21 cellular contexts compared by ENCODE assay signal in the genomic region with DNA sequence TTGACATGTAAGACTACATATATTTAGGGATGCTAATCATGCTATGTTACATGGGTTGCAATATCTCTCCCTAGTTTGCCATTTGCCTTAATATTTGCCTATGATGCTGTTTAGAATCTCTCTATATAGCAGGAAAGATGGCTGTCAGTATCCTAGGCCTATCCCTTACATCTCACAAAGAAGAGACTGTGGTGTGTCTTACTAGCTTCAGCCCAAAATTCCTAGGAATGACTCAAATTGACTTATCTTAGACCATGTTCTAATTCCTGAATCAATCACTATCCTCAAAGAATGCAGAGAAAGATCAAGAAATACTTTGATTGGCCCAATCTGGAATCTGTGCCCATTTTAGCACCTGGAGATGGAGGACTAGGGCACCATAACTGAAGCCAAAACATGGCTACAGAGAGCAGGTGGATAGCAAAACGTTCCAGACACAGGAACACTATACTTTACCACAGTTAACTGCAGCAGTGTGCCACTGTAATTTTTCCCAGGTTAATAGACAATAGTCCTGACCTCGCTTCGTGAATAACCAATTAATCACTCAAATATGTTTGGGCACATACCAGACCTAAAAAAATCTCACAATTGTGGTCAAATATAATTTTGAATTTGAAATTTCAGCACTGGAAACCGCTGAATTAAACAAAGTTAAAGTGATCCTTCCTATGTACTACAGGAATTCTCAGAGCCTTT. TPM values are rescaled to one million over a fixed set of nuclear protein-coding genes. Genes with fewer than 3 reads are reported as not detected.
"Had no signal": no experiment of that assay in that cellular context is flagged by ENCODE, and none has a peak within 500 bp of the region (broad histone marks: within the 10 kb centered on the region; RNA-seq: fewer than 3 reads in every experiment).

No MANE protein-coding gene starts in this region.

- H3K9me3 ChIP-seq: gastroesophageal sphincter, left lung, neutrophil, tibial artery, uterus had no signal

- H3K27me3 Mint-ChIP-seq: activated CD4-positive, alpha-beta memory T cell treated with anti-CD3 and anti-CD28 coated beads for 36 hours; activated CD8-positive, alpha-beta memory T cell treated with anti-CD3 and anti-CD28 coated beads, Interleukin-2, amount 10 ng/mL, durations not matched to agents 7 days and 5 days; T-cell had no signal

- DNase-seq: activated CD4-positive, alpha-beta memory T cell treated with anti-CD3 and anti-CD28 coated beads for 36 hours; activated CD4-positive, alpha-beta T cell treated with anti-CD3 and anti-CD28 coated beads for 1 hour; activated CD8-positive, alpha-beta memory T cell treated with anti-CD3 and anti-CD28 coated beads, Interleukin-2, amount 10 ng/mL, durations not matched to agents 7 days and 5 days; activated effector memory CD4-positive, alpha-beta T cell treated with Interleukin-2 at 50 U/mL for 16 hours; activated T-cell treated with anti-CD3 and anti-CD28 coated beads, Interleukin-2, amount 50 U/mL, for 24 hours; effector CD4-positive, alpha-beta T cell; islet precursor cell; left lung; natural killer cell; stimulated activated CD4-positive, alpha-beta T cell treated with anti-CD3 and anti-CD28 coated beads, Interleukin-4, amount 100 ng/mL, for 1 hour; stimulated activated naive CD4-positive, alpha-beta T cell; T-cell; tibial artery; uterus had no signal

- H3K36me3 ChIP-seq: gastroesophageal sphincter, left lung, neutrophil, tibial artery, uterus had no signal

- H3K27me3 ChIP-seq: gastroesophageal sphincter, left lung, neutrophil, tibial artery, uterus had no signal

- H3K36me3 Mint-ChIP-seq: activated CD4-positive, alpha-beta memory T cell treated with anti-CD3 and anti-CD28 coated beads for 36 hours; activated CD8-positive, alpha-beta memory T cell treated with anti-CD3 and anti-CD28 coated beads, Interleukin-2, amount 10 ng/mL, durations not matched to agents 7 days and 5 days; activated naive CD4-positive, alpha-beta T cell treated with anti-CD3 and anti-CD28 coated beads, Interleukin-2, amount 50 U/mL, for 72 hours; memory B cell; natural killer cell; T-cell had no signal

- H3K4me3 ChIP-seq: coronary artery, gastroesophageal sphincter, left lung, tibial artery, uterus had no signal

- H3K4me1 Mint-ChIP-seq: activated CD8-positive, alpha-beta memory T cell treated with anti-CD3 and anti-CD28 coated beads, Interleukin-2, amount 10 ng/mL, durations not matched to agents 7 days and 5 days; central memory CD8-positive, alpha-beta T cell; memory B cell; natural killer cell; T-cell had no signal

- H3K4me1 ChIP-seq: gastroesophageal sphincter, left lung, tibial artery, uterus had no signal

- H3K27ac ChIP-seq: coronary artery, gastroesophageal sphincter, left lung, neutrophil, tibial artery, uterus, VCaP had no signal

- H3K9me3 Mint-ChIP-seq: activated CD4-positive, alpha-beta memory T cell treated with anti-CD3 and anti-CD28 coated beads for 36 hours; activated naive CD4-positive, alpha-beta T cell treated with anti-CD3 and anti-CD28 coated beads, Interleukin-2, amount 50 U/mL, for 72 hours; activated T-cell treated with anti-CD3 and anti-CD28 coated beads, Interleukin-2, amount 50 U/mL, for 24 hours; central memory CD8-positive, alpha-beta T cell; memory B cell; natural killer cell; T-cell had no signal

- H3K27ac Mint-ChIP-seq: activated CD4-positive, alpha-beta memory T cell treated with anti-CD3 and anti-CD28 coated beads for 36 hours; activated CD8-positive, alpha-beta memory T cell treated with anti-CD3 and anti-CD28 coated beads, Interleukin-2, amount 10 ng/mL, durations not matched to agents 7 days and 5 days; activated naive CD4-positive, alpha-beta T cell treated with anti-CD3 and anti-CD28 coated beads, Interleukin-2, amount 50 U/mL, for 72 hours; activated T-cell treated with anti-CD3 and anti-CD28 coated beads, Interleukin-2, amount 50 U/mL, for 24 hours; memory B cell; natural killer cell; T-cell had no signal

- H3K4me3 Mint-ChIP-seq: activated CD4-positive, alpha-beta memory T cell treated with anti-CD3 and anti-CD28 coated beads for 36 hours; activated CD8-positive, alpha-beta memory T cell treated with anti-CD3 and anti-CD28 coated beads, Interleukin-2, amount 10 ng/mL, durations not matched to agents 7 days and 5 days; activated T-cell treated with anti-CD3 and anti-CD28 coated beads, Interleukin-2, amount 50 U/mL, for 24 hours; central memory CD8-positive, alpha-beta T cell; memory B cell; natural killer cell; T-cell had no signal

- ATAC-seq: activated CD8-positive, alpha-beta memory T cell treated with anti-CD3 and anti-CD28 coated beads, Interleukin-2, amount 10 ng/mL, durations not matched to agents 7 days and 5 days; activated naive CD4-positive, alpha-beta T cell treated with anti-CD3 and anti-CD28 coated beads, Interleukin-2, amount 50 U/mL, for 72 hours; gastroesophageal sphincter; left lung; natural killer cell; T-cell had no signal

RNA-seq across cellular contexts. Expression of gene GLIPR1L2, which starts 57.0 kb away (rescaled TPM):
- total RNA-seq: activated CD8-positive, alpha-beta memory T cell treated with anti-CD3 and anti-CD28 coated beads, Interleukin-2, amount 10 ng/mL, durations not matched to agents 7 days and 5 days had no signal
